Comparison of ENCODE assay signal across 11 cellular contexts in the genomic region with DNA sequence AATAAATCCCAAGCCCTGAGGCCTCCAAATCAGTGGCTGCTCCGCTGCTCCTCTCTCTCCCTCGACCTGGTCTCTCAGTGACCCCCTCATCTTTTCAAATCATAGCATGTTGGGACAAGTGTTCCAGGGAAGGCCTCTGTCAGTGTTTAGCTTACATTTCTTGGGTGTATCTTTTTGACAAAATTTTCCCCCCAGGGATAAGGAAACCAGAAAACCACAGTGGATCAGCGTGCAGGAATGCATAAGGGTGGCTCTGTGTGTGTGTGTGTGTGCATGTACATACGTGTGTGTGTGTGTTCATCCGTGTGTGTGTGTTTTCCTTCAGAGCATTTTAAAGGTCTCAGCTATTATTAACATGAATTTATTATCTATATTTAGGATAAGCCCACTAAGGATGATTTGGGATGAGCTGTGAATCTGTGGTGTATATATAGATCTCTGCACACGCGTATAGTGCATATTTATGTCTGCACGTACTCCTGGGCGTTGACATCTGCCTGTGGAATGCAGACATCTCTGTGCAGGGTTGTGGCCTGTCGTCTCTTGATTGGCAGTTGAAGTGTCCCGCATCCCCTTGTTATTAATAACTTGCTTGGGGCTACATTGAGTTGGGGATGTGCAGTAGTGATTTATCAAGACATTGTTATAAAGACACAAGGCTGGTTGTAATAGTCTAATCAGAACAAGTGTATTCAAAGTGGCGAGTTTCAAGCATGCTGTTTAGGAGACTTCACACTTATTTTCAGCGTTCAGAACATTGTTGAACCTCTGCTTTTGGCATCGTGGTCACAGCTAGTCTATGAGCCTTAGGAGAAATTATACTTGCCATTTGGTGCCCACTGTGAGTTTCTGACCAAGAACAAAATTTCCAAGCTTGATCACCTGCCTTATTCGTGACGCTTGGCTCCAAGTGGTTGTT. TPM values are rescaled to one million over a fixed set of nuclear protein-coding genes. Genes with fewer than 3 reads are reported as not detected.
A peak's percentile ranks its signal among the peaks of the same experiment; 100 is the strongest.
DNase-seq lines count a peak whose midpoint lies in the region; ATAC-seq and TF ChIP-seq lines count a peak whose summit lies in the region.
"Had no signal": no experiment of that assay in that cellular context is flagged by ENCODE, and none has a peak within 500 bp of the region (broad histone marks: within the 10 kb centered on the region; RNA-seq: fewer than 3 reads in every experiment).

No MANE protein-coding gene starts in this region.

- in situ Hi-C loops in GM13976 (cut with MboI; ENCODE audit: low sequenced_read_pairs, unreplicated experiment) = no loop called here

- H3K27ac ChIP-seq in SU-DHL-6 (ENCODE audit: low read depth, low read length) = peak overlapping the region; percentile 89

- H3K9ac ChIP-seq in SU-DHL-6 (ENCODE audit: low read length) = peak overlapping the region; percentile 16; the same call in 1 of the 2 replicates

- no peaks in the 10 kb centered on the region for H3K79me2 ChIP-seq in SU-DHL-6 (ENCODE audit: insufficient read depth, low read length)

- H3K27ac Mint-ChIP-seq in stimulated activated naive CD8-positive, alpha-beta T cell treated with anti-CD3 and anti-CD28 coated beads, Interleukin-15, Interleukin-2, amounts not matched to agents 100 ng/mL and 50 ng/mL, for 24 hours = peak overlapping the region; percentile 76
- peak overlapping the region in 1 of 2 donors; percentile 95 for H3K27ac Mint-ChIP-seq in stimulated activated naive CD8-positive, alpha-beta T cell treated with anti-CD3 and anti-CD28 coated beads, Interleukin-15, amount 100 ng/mL, for 72 hours
- H3K27ac Mint-ChIP-seq in type B pancreatic cell = peak overlapping the region; percentile 55

- no peaks in the 10 kb centered on the region for H3K27me3 Mint-ChIP-seq in stimulated activated naive CD8-positive, alpha-beta T cell treated with anti-CD3 and anti-CD28 coated beads, Interleukin-15, Interleukin-2, amounts not matched to agents 100 ng/mL and 50 ng/mL, for 24 hours
- no peaks in the 10 kb centered on the region for H3K27me3 Mint-ChIP-seq in stimulated activated naive CD8-positive, alpha-beta T cell treated with anti-CD3 and anti-CD28 coated beads, Interleukin-15, amount 100 ng/mL, for 72 hours
- peaks cover 26% of the 10 kb centered on the region for H3K27me3 Mint-ChIP-seq in type B pancreatic cell

- no peaks in the 10 kb centered on the region for H3K9me3 Mint-ChIP-seq in stimulated activated naive CD8-positive, alpha-beta T cell treated with anti-CD3 and anti-CD28 coated beads, Interleukin-15, Interleukin-2, amounts not matched to agents 100 ng/mL and 50 ng/mL, for 24 hours
- H3K9me3 Mint-ChIP-seq in stimulated activated naive CD8-positive, alpha-beta T cell treated with anti-CD3 and anti-CD28 coated beads, Interleukin-15, amount 100 ng/mL, for 72 hours = no peaks in the 10 kb centered on the region
- peaks cover 5% of the 10 kb centered on the region for H3K9me3 Mint-ChIP-seq in type B pancreatic cell

- TF ChIP-seq CTCF in SU-DHL-6 (IDR thresholded peaks at IDR 0.05; ENCODE audit: insufficient read depth, low read length, poor library complexity, severe bottlenecking) (no peak), type B pancreatic cell (conservative IDR thresholded peaks at IDR 0.05) (no peak), GM13976 (IDR thresholded peaks at IDR 0.05; ENCODE audit: borderline replicate concordance, control extremely low read depth, extremely low read depth, insufficient read depth, missing control alignments) (no peak)

- H3F3A ChIP-seq in SU-DHL-6 (ENCODE audit: insufficient read depth) = peaks cover 14% of the 10 kb centered on the region

- H3K4me2 ChIP-seq in SU-DHL-6 (ENCODE audit: low read depth, low read length, poor library complexity, severe bottlenecking) = peak overlapping the region; percentile 61

- no peak overlapping the region for H2AFZ ChIP-seq in SU-DHL-6 (ENCODE audit: low read depth, low read length, severe bottlenecking)

- no peaks in the 10 kb centered on the region for H3K9me3 ChIP-seq in SU-DHL-6 (ENCODE audit: insufficient read depth, low read length)

- peak overlapping the region; percentile 22 for H3K4me3 ChIP-seq in SU-DHL-6 (ENCODE audit: insufficient read depth, low read length, poor library complexity, severe bottlenecking)

- no peak for DNase-seq in stimulated activated naive CD8-positive, alpha-beta T cell treated with anti-CD3 and anti-CD28 coated beads, Interleukin-15, amount 100 ng/mL, for 72 hours
- DNase-seq in hepatic stellate cell (ENCODE audit: low spot score) (peak; percentile 54), type B pancreatic cell (ENCODE audit: extremely low spot score, unreplicated experiment) (no peak), GM13976 (ENCODE audit: low spot score) (no peak), NCI-H1436 (lab: John Stamatoyannopoulos, UW) (no peak), OCI-M2 (lab: John Stamatoyannopoulos, UW; ENCODE audit: unreplicated experiment) (no peak)
- DNase-seq: NCI-H187 treated with DMSO at 0.1 percent for 48 hours, NCI-H82, posterior cingulate gyrus had no signal

- H3K4me3 Mint-ChIP-seq in stimulated activated naive CD8-positive, alpha-beta T cell treated with anti-CD3 and anti-CD28 coated beads, Interleukin-15, Interleukin-2, amounts not matched to agents 100 ng/mL and 50 ng/mL, for 24 hours = no peak overlapping the region
- H3K4me3 Mint-ChIP-seq in stimulated activated naive CD8-positive, alpha-beta T cell treated with anti-CD3 and anti-CD28 coated beads, Interleukin-15, amount 100 ng/mL, for 72 hours = peak overlapping the region in 1 of 2 donors; percentile 75
- H3K4me3 Mint-ChIP-seq in type B pancreatic cell = peak overlapping the region; percentile 40

- no peaks in the 10 kb centered on the region for H3K9me2 ChIP-seq in SU-DHL-6 (replicated peaks; ENCODE audit: insufficient read depth, low read length)

- ATAC-seq in stimulated activated naive CD8-positive, alpha-beta T cell treated with anti-CD3 and anti-CD28 coated beads, Interleukin-15, amount 100 ng/mL, for 72 hours = no peak

- H3K27me3 ChIP-seq in SU-DHL-6 (ENCODE audit: low read length) = no peaks in the 10 kb centered on the region

- peaks cover 24% of the 10 kb centered on the region for H3K36me3 Mint-ChIP-seq in stimulated activated naive CD8-positive, alpha-beta T cell treated with anti-CD3 and anti-CD28 coated beads, Interleukin-15, Interleukin-2, amounts not matched to agents 100 ng/mL and 50 ng/mL, for 24 hours (ENCODE audit: low read depth)
- H3K36me3 Mint-ChIP-seq in type B pancreatic cell = peaks cover 8% of the 10 kb centered on the region

- H3K36me3 ChIP-seq in SU-DHL-6 (ENCODE audit: low read length) = no peaks in the 10 kb centered on the region

- H4K20me1 ChIP-seq in SU-DHL-6 (ENCODE audit: low read depth, low read length) = no peaks in the 10 kb centered on the region

- peaks cover 96% of the 10 kb centered on the region for H3K4me1 Mint-ChIP-seq in stimulated activated naive CD8-positive, alpha-beta T cell treated with anti-CD3 and anti-CD28 coated beads, Interleukin-15, Interleukin-2, amounts not matched to agents 100 ng/mL and 50 ng/mL, for 24 hours (ENCODE audit: low read depth)
- H3K4me1 Mint-ChIP-seq in stimulated activated naive CD8-positive, alpha-beta T cell treated with anti-CD3 and anti-CD28 coated beads, Interleukin-15, amount 100 ng/mL, for 72 hours = peaks cover 96% of the 10 kb centered on the region
- peaks cover 54% of the 10 kb centered on the region for H3K4me1 Mint-ChIP-seq in type B pancreatic cell (ENCODE audit: unreplicated experiment)

RNA-seq across cellular contexts. Expression of a gene that starts 55.6 kb away (rescaled TPM):
- 39.9 and 66.3 TPM in 2 replicates for total RNA-seq in type B pancreatic cell (ENCODE audit: low replicate concordance)
